In the genomic region with DNA sequence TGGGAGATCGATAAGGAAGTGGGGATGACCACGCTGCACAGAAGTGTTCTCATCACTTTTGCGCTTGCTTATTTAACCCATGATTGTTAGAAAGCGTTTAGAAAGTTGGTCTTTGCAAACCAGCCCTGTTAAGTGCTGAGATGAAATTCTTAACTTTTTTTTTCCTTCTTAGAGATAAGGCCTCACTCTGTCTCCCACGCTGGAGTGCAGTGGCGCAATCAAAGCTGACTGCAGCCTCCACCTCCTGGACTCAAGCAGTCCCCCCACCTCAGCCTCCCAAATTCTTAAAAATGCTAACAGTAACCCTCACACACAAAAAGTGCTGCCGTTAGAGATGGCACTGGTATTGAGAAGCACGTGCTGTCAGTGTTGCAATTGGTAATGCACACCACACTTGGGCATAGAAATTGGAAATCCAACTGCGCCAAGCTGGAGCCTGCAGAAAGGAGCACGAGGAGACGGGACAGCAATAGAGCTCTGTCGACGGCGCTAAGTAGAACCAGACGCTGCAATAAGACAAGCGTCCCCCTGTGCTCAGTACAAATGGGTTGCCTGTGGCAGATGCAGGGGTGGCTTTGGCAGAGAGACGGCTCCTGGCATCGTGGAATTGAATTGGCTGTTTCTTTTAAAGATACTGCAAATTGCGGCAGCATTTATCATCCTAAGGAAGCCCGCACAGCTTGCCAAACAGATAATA, we compare ENCODE assay signal across 16 cellular contexts.
DNase-seq lines count a peak whose midpoint lies in the region; FAIRE-seq and TF ChIP-seq lines count a peak whose summit lies in the region.
"Had no signal": no experiment of that assay in that cellular context is flagged by ENCODE, and none has a peak within 500 bp of the region (broad histone marks: within the 10 kb centered on the region; RNA-seq: fewer than 3 reads in every experiment).

No MANE protein-coding gene starts in this region.

- no peak overlapping the region for H3K4me3 Mint-ChIP-seq in astrocyte (ENCODE audit: unreplicated experiment)
- H3K4me3 Mint-ChIP-seq in activated CD4-positive, alpha-beta T cell treated with anti-CD3 and anti-CD28 coated beads, Interleukin-2, amount 10 ng/mL, durations not matched to agents 24 days and 14 days: no peak overlapping the region

- H3K4me3 ChIP-seq in astrocyte (ENCODE audit: insufficient read depth, low read depth, low read length): no peak overlapping the region
- H3K4me3 ChIP-seq: BLaER1 treated with 17β-estradiol and CSF1 and Interleukin-3, amounts not matched to agents 10 nM and 100 nM had no signal

- peaks cover 13% of the 10 kb centered on the region for H3K4me1 Mint-ChIP-seq in astrocyte (ENCODE audit: low read depth, unreplicated experiment)
- H3K4me1 Mint-ChIP-seq in activated CD4-positive, alpha-beta T cell treated with anti-CD3 and anti-CD28 coated beads, Interleukin-2, amount 10 ng/mL, durations not matched to agents 24 days and 14 days: peaks cover 1% of the 10 kb centered on the region

- no peaks in the 10 kb centered on the region for H3K9me3 Mint-ChIP-seq in astrocyte (ENCODE audit: unreplicated experiment)
- no peaks in the 10 kb centered on the region for H3K9me3 Mint-ChIP-seq in activated CD4-positive, alpha-beta T cell treated with anti-CD3 and anti-CD28 coated beads, Interleukin-2, amount 10 ng/mL, durations not matched to agents 24 days and 14 days

- no peaks in the 10 kb centered on the region for H3K27me3 ChIP-seq in astrocyte (ENCODE audit: insufficient read depth, low read length)
- H3K27me3 ChIP-seq: BLaER1 treated with 17β-estradiol and CSF1 and Interleukin-3, amounts not matched to agents 10 nM and 100 nM had no signal

- H3K4me1 ChIP-seq in astrocyte (ENCODE audit: insufficient read depth, low read length): no peaks in the 10 kb centered on the region

- peak; percentile 39 for FAIRE-seq in astrocyte (lab: Jason Lieb, UNC)
- no peak for FAIRE-seq in GM19239 (lab: Jason Lieb, UNC)
- FAIRE-seq: H1, HTR-8/SVneo had no signal

- H2AFZ ChIP-seq in astrocyte (ENCODE audit: low read depth, low read length): no peak overlapping the region

- H3K27me3 Mint-ChIP-seq in astrocyte (ENCODE audit: low read depth, unreplicated experiment): no peaks in the 10 kb centered on the region
- no peaks in the 10 kb centered on the region for H3K27me3 Mint-ChIP-seq in activated CD4-positive, alpha-beta T cell treated with anti-CD3 and anti-CD28 coated beads, Interleukin-2, amount 10 ng/mL, durations not matched to agents 24 days and 14 days

- H3K27ac ChIP-seq in astrocyte (ENCODE audit: low read depth, low read length): no peak overlapping the region
- H3K27ac ChIP-seq: 22Rv1; BLaER1 treated with 17β-estradiol and CSF1 and Interleukin-3, amounts not matched to agents 10 nM and 100 nM had no signal

- H3K79me2 ChIP-seq in astrocyte (ENCODE audit: insufficient read depth, low read length): no peaks in the 10 kb centered on the region

- H3K4me2 ChIP-seq in astrocyte (ENCODE audit: low read length): no peak overlapping the region

- H3K36me3 ChIP-seq in astrocyte (ENCODE audit: insufficient read depth, low read length): no peaks in the 10 kb centered on the region

- peak; percentile 80 for DNase-seq in Ammon's horn (ENCODE audit: low spot score)
- DNase-seq in astrocyte (ENCODE audit: low read depth): no peak
- DNase-seq in hippocampal formation (lab: John Stamatoyannopoulos, UW): peak; percentile 36 to 48
- peak; percentile 83 for DNase-seq in pons (ENCODE audit: low spot score)
- DNase-seq in activated CD4-positive, alpha-beta T cell treated with anti-CD3 and anti-CD28 coated beads, Interleukin-2, amount 10 ng/mL, durations not matched to agents 24 days and 14 days: no peak
- DNase-seq in NCI-H2171 treated with DMSO at 0.1 percent for 48 hours (lab: John Stamatoyannopoulos, UW): no peak
- DNase-seq in GM19239 (ENCODE audit: insufficient read length, low spot score): no peak
- no peak for DNase-seq in NCI-H2107 treated with DMSO at 0.1 percent for 48 hours (lab: John Stamatoyannopoulos, UW; ENCODE audit: unreplicated experiment)
- DNase-seq: DMS 273 treated with DMSO at 0.1 percent for 48 hours, NCI-H1048, NCI-H146, NCI-H748 treated with DMSO at 0.1 percent for 48 hours had no signal

- H3K9me3 ChIP-seq in astrocyte (ENCODE audit: insufficient read depth, low read depth, low read length): no peaks in the 10 kb centered on the region

- H3K27ac Mint-ChIP-seq in astrocyte (ENCODE audit: unreplicated experiment): no peak overlapping the region
- no peak overlapping the region for H3K27ac Mint-ChIP-seq in activated CD4-positive, alpha-beta T cell treated with anti-CD3 and anti-CD28 coated beads, Interleukin-2, amount 10 ng/mL, durations not matched to agents 24 days and 14 days

- peaks cover 4% of the 10 kb centered on the region for H4K20me1 ChIP-seq in astrocyte (ENCODE audit: insufficient read depth, low read length)

- no peak overlapping the region for H3K9ac ChIP-seq in astrocyte (ENCODE audit: low read length)
- H3K9ac ChIP-seq: BLaER1 treated with 17β-estradiol and CSF1 and Interleukin-3, amounts not matched to agents 10 nM and 100 nM had no signal

- intact Hi-C loops in activated CD4-positive, alpha-beta T cell treated with anti-CD3 and anti-CD28 coated beads, Interleukin-2, amount 10 ng/mL, durations not matched to agents 24 days and 14 days (cut with micrococcal nuclease): no loop called here

- no peak for TF ChIP-seq CTCF in astrocyte (IDR thresholded peaks at IDR 0.05; ENCODE audit: insufficient read depth, low read depth, low read length)

- H3K36me3 Mint-ChIP-seq in astrocyte (ENCODE audit: low read depth, unreplicated experiment): no peaks in the 10 kb centered on the region
- H3K36me3 Mint-ChIP-seq in activated CD4-positive, alpha-beta T cell treated with anti-CD3 and anti-CD28 coated beads, Interleukin-2, amount 10 ng/mL, durations not matched to agents 24 days and 14 days (ENCODE audit: low read depth): peaks cover 7% of the 10 kb centered on the region

Comparison
In these comparisons a context has a peak if more than half of its experiments do, and no peak if none do; other contexts are left out.
1. DNase-seq: peak in Ammon's horn (single experiment), hippocampal formation (2 of 2) and pons (single experiment); none in astrocyte (single experiment), activated CD4-positive, alpha-beta T cell treated with anti-CD3 and anti-CD28 coated beads, Interleukin-2, amount 10 ng/mL, durations not matched to agents 24 days and 14 days (single experiment), NCI-H2171 treated with DMSO at 0.1 percent for 48 hours (single experiment), GM19239 (single experiment) and NCI-H2107 treated with DMSO at 0.1 percent for 48 hours (single experiment).